In genomic region chr10:62380002-62380401, GRCh38 we compare ENCODE assay signal across 11 cellular contexts. TPM values are rescaled to one million over a fixed set of nuclear protein-coding genes. Genes with fewer than 3 reads are reported as not detected.
DNase-seq lines count a peak whose midpoint lies in the region; ATAC-seq and TF ChIP-seq lines count a peak whose summit lies in the region.
"Had no signal": no experiment of that assay in that cellular context is flagged by ENCODE, and none has a peak within 500 bp of the region (broad histone marks: within the 10 kb centered on the region; RNA-seq: fewer than 3 reads in every experiment).

No MANE protein-coding gene starts in this region.

- intact Hi-C loops in right cardiac atrium (cut with DNase I) (no loop called here), Right ventricle myocardium inferior (cut with DNase I) (no loop called here), heart left ventricle (cut with DNase I) (no loop called here)

- TF ChIP-seq POLR2A in erythroblast (IDR thresholded peaks at IDR 0.05; ENCODE audit: low read length) (no peak), heart left ventricle (IDR thresholded peaks at IDR 0.05) (no peak)

- no peak for DNase-seq in right atrium auricular region (ENCODE audit: low spot score)
- no peak for DNase-seq in right cardiac atrium
- DNase-seq in RWPE2 (ENCODE audit: low spot score), result no peak
- peak; percentile 11 for DNase-seq in fibroblast of gingiva (ENCODE audit: low read depth)
- no peak for DNase-seq in erythroblast (lab: John Stamatoyannopoulos, UW)
- no peak for DNase-seq in Right ventricle myocardium inferior (ENCODE audit: missing footprints)
- no peak for DNase-seq in heart left ventricle
- DNase-seq: NCI-H1417 had no signal

- WGBS in right cardiac atrium, result 35% methylated on average over 1 of the region's 1 CpG
- 39 to 51% (median 44%) methylated on average over 1 of the region's 1 CpG for WGBS in heart left ventricle, 4 donors

- H3K27ac ChIP-seq in right atrium auricular region, result peak overlapping the region; percentile 2 to 64
- H3K27ac ChIP-seq in right cardiac atrium (ENCODE audit: low read length), result no peak overlapping the region
- peak overlapping the region; percentile 97 for H3K27ac ChIP-seq in RWPE2 (ENCODE audit: poor library complexity, severe bottlenecking)
- H3K27ac ChIP-seq in heart left ventricle, result peak overlapping the region in 2 of 12 donors; percentile 19 to 56
- H3K27ac ChIP-seq: BLaER1 had no signal

- H3K4me3 ChIP-seq in right atrium auricular region (no peak overlapping the region), right cardiac atrium (ENCODE audit: low read length) (no peak overlapping the region), RWPE2 (ENCODE audit: severe bottlenecking) (no peak overlapping the region), heart left ventricle (no peak overlapping the region)
- H3K4me3 ChIP-seq: BLaER1, GM12878 had no signal

- ATAC-seq in right cardiac atrium, result no peak
- peak; percentile 87 for ATAC-seq in RWPE2 (ENCODE audit: low read depth)
- no peak for ATAC-seq in Right ventricle myocardium inferior
- no peak for ATAC-seq in heart left ventricle
- no peak for ATAC-seq in GM19397 (IDR thresholded peaks at IDR 0.05; ENCODE audit: unreplicated experiment)
- ATAC-seq: GM12878 had no signal

- H3K36me3 ChIP-seq in right atrium auricular region (no peaks in the 10 kb centered on the region), RWPE2 (ENCODE audit: low read depth) (no peaks in the 10 kb centered on the region), heart left ventricle (no peaks in the 10 kb centered on the region)
- H3K36me3 ChIP-seq: BLaER1 had no signal

- no peak for TF ChIP-seq CTCF in right atrium auricular region (IDR thresholded peaks at IDR 0.05)
- no peak for TF ChIP-seq CTCF in RWPE2 (IDR thresholded peaks at IDR 0.05; ENCODE audit: poor library complexity, severe bottlenecking)
- no peak for TF ChIP-seq CTCF in heart left ventricle (IDR thresholded peaks at IDR 0.05)

- H3K27me3 ChIP-seq in right atrium auricular region (no peaks in the 10 kb centered on the region), right cardiac atrium (ENCODE audit: control insufficient read depth, insufficient read depth) (no peaks in the 10 kb centered on the region), RWPE2 (ENCODE audit: insufficient read depth, poor library complexity, severe bottlenecking) (no peaks in the 10 kb centered on the region), heart left ventricle (peaks cover 0 to 6% (median 0%) of the 10 kb centered on the region in 9 donors)

- no peaks in the 10 kb centered on the region for H3K9me3 ChIP-seq in right atrium auricular region
- H3K9me3 ChIP-seq in right cardiac atrium (ENCODE audit: control insufficient read depth, low read length), result no peaks in the 10 kb centered on the region
- H3K9me3 ChIP-seq in RWPE2 (ENCODE audit: severe bottlenecking), result no peaks in the 10 kb centered on the region
- no peaks in the 10 kb centered on the region for H3K9me3 ChIP-seq in heart left ventricle
- H3K9me3 ChIP-seq: BLaER1 had no signal

- peaks cover 0 to 27% of the 10 kb centered on the region in 2 donors for H3K4me1 ChIP-seq in right atrium auricular region
- H3K4me1 ChIP-seq in right cardiac atrium (ENCODE audit: control insufficient read depth, insufficient read depth, low read length), result no peaks in the 10 kb centered on the region
- H3K4me1 ChIP-seq in RWPE2 (ENCODE audit: insufficient read depth, poor library complexity, severe bottlenecking), result peaks cover 43% of the 10 kb centered on the region
- peaks cover 0 to 13% (median 0%) of the 10 kb centered on the region in 12 donors for H3K4me1 ChIP-seq in heart left ventricle
- H3K4me1 ChIP-seq: BLaER1 had no signal

RNA-seq across cellular contexts. Expression of gene ZNF365, which starts 5.8 kb away (rescaled TPM):
- total RNA-seq in right atrium auricular region, result 1 to 10 TPM; 1.1 to 3.6 TPM
- total RNA-seq in right cardiac atrium, result 1 to 10 TPM; 1.7 to 4.1 (median 3.4) TPM
- 0.86 TPM for polyA plus RNA-seq in right cardiac atrium
- total RNA-seq in Right ventricle myocardium inferior, result not detected
- under 1 TPM in 7 of 9 donors, not detected in 2; 0.16 to 0.63 (median 0.35) TPM for total RNA-seq in heart left ventricle
- polyA plus RNA-seq in heart left ventricle, result under 1 TPM in 1 of 2 donors, not detected in 1; 0.08 TPM
- total RNA-seq: GM12878 had no signal
